Comparison of ENCODE assay signal across 27 cellular contexts in the genomic region with DNA sequence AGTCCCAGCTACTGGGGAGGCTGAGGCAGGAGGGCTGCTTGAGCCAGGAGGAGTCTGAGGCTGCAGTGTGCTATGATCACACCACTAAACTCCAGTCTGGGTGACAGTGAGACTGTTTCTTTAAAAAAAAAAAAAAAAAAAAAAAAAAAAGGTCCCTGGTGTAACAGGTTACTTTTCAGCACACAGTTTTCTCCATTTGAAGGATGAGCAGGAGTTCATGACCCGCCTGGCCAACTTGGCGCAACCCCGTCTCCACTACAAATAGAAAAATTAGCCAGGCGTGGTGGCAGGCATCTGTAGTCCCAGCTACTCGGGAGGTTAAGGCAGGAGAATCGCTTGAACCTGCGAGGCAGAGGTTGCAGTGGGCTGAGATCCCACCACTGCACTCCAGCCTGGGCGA.
"Had no signal": no experiment of that assay in that cellular context is flagged by ENCODE, and none has a peak within 500 bp of the region (broad histone marks: within the 10 kb centered on the region; RNA-seq: fewer than 3 reads in every experiment).

No MANE protein-coding gene starts in this region.

- H3K27ac ChIP-seq: ascending aorta, cardiac muscle cell, coronary artery, dorsolateral prefrontal cortex, left lung, parathyroid adenoma, right atrium auricular region, testis had no signal

- H3K27me3 ChIP-seq: ascending aorta, cardiac muscle cell, dorsolateral prefrontal cortex, left lung, right atrium auricular region, testis had no signal

- ATAC-seq: left lung; stimulated activated naive B cell treated with anti-CD40 and anti-IgM and Interleukin-4, amounts not matched to agents 10 μg/mL and 1 μg/mL and 100 μg/mL, for 72 hours; WTC11 had no signal

- H2AFZ ChIP-seq: parathyroid adenoma had no signal

- DNase-seq: activated CD4-positive, alpha-beta memory T cell treated with anti-CD3 and anti-CD28 coated beads, Interleukin-2, amount 10 ng/mL, durations not matched to agents 7 days and 5 days; activated CD4-positive, alpha-beta T cell treated with anti-CD3 and anti-CD28 coated beads for 1 hour; activated CD4-positive, alpha-beta T cell treated with anti-CD3 and anti-CD28 coated beads, Interleukin-2, amount 10 ng/mL, durations not matched to agents 7 days and 5 days; activated naive CD4-positive, alpha-beta T cell; activated naive CD8-positive, alpha-beta T cell treated with anti-CD3 and anti-CD28 coated beads for 36 hours; activated T-cell treated with anti-CD3 and anti-CD28 coated beads, Interleukin-2, amount 50 U/mL, for 48 hours; cerebellar nuclear complex; dorsolateral prefrontal cortex; effector memory CD4-positive, alpha-beta T cell; kidney glomerular epithelial cell; naive B cell; stimulated activated CD4-positive, alpha-beta T cell treated with anti-CD3 and anti-CD28 coated beads, Interleukin-15, amount 100 ng/mL, for 24 hours; stimulated activated CD4-positive, alpha-beta T cell treated with anti-CD3 and anti-CD28 coated beads, Interleukin-2, amount 100 ng/mL, for 24 hours; stimulated activated naive B cell treated with anti-CD40 and anti-IgM and Interleukin-4, amounts not matched to agents 10 μg/mL and 1 μg/mL and 100 μg/mL, for 72 hours; T-helper 2 cell; testis; trophoblast cell had no signal

- H3K4me3 ChIP-seq: ascending aorta, cardiac muscle cell, coronary artery, dorsolateral prefrontal cortex, left lung, right atrium auricular region, testis had no signal

- H3K4me1 ChIP-seq: ascending aorta, left lung, parathyroid adenoma, right atrium auricular region, testis had no signal

- H3K9ac ChIP-seq: parathyroid adenoma had no signal

- FAIRE-seq: frontal cortex, urothelium cell line had no signal

- H3K9me3 Mint-ChIP-seq: activated CD4-positive, alpha-beta memory T cell treated with anti-CD3 and anti-CD28 coated beads, Interleukin-2, amount 10 ng/mL, durations not matched to agents 7 days and 5 days; activated CD4-positive, alpha-beta T cell treated with anti-CD3 and anti-CD28 coated beads, Interleukin-2, amount 10 ng/mL, durations not matched to agents 7 days and 5 days; activated naive CD8-positive, alpha-beta T cell treated with anti-CD3 and anti-CD28 coated beads for 36 hours; brain; naive B cell; stimulated activated naive B cell treated with anti-CD40 and anti-IgM and Interleukin-4, amounts not matched to agents 10 μg/mL and 1 μg/mL and 100 μg/mL, for 72 hours; WTC11 had no signal

- H3K4me3 Mint-ChIP-seq: activated CD4-positive, alpha-beta memory T cell treated with anti-CD3 and anti-CD28 coated beads, Interleukin-2, amount 10 ng/mL, durations not matched to agents 7 days and 5 days; activated CD4-positive, alpha-beta T cell treated with anti-CD3 and anti-CD28 coated beads, Interleukin-2, amount 10 ng/mL, durations not matched to agents 7 days and 5 days; activated naive CD8-positive, alpha-beta T cell treated with anti-CD3 and anti-CD28 coated beads for 36 hours; brain; stimulated activated naive B cell treated with anti-CD40 and anti-IgM and Interleukin-4, amounts not matched to agents 10 μg/mL and 1 μg/mL and 100 μg/mL, for 72 hours; WTC11 had no signal

- H3K27ac Mint-ChIP-seq: activated CD4-positive, alpha-beta memory T cell treated with anti-CD3 and anti-CD28 coated beads, Interleukin-2, amount 10 ng/mL, durations not matched to agents 7 days and 5 days; activated CD4-positive, alpha-beta T cell treated with anti-CD3 and anti-CD28 coated beads, Interleukin-2, amount 10 ng/mL, durations not matched to agents 7 days and 5 days; activated naive CD8-positive, alpha-beta T cell treated with anti-CD3 and anti-CD28 coated beads for 36 hours; stimulated activated naive B cell treated with anti-CD40 and anti-IgM and Interleukin-4, amounts not matched to agents 10 μg/mL and 1 μg/mL and 100 μg/mL, for 72 hours; WTC11 had no signal

- H3K27me3 Mint-ChIP-seq: activated CD4-positive, alpha-beta memory T cell treated with anti-CD3 and anti-CD28 coated beads, Interleukin-2, amount 10 ng/mL, durations not matched to agents 7 days and 5 days; activated CD4-positive, alpha-beta T cell treated with anti-CD3 and anti-CD28 coated beads, Interleukin-2, amount 10 ng/mL, durations not matched to agents 7 days and 5 days; activated naive CD8-positive, alpha-beta T cell treated with anti-CD3 and anti-CD28 coated beads for 36 hours; brain; naive B cell; stimulated activated naive B cell treated with anti-CD40 and anti-IgM and Interleukin-4, amounts not matched to agents 10 μg/mL and 1 μg/mL and 100 μg/mL, for 72 hours had no signal

- H3K4me1 Mint-ChIP-seq: brain; stimulated activated naive B cell treated with anti-CD40 and anti-IgM and Interleukin-4, amounts not matched to agents 10 μg/mL and 1 μg/mL and 100 μg/mL, for 72 hours; WTC11 had no signal

- H3K9me3 ChIP-seq: ascending aorta, left lung, right atrium auricular region, testis had no signal
